9 cellular contexts compared by ENCODE assay signal in genomic region chr7:50331564-50332208, GRCh38. TPM values are rescaled to one million over a fixed set of nuclear protein-coding genes. Genes with fewer than 3 reads are reported as not detected.
A peak's percentile ranks its signal among the peaks of the same experiment; 100 is the strongest.
DNase-seq lines count a peak whose midpoint lies in the region; ATAC-seq, FAIRE-seq and TF ChIP-seq lines count a peak whose summit lies in the region.
"Had no signal": no experiment of that assay in that cellular context is flagged by ENCODE, and none has a peak within 500 bp of the region (broad histone marks: within the 10 kb centered on the region; RNA-seq: fewer than 3 reads in every experiment).

No MANE protein-coding gene starts in this region.

- TF ChIP-seq CTCF in upper lobe of left lung (IDR thresholded peaks at IDR 0.05): no peak

- TF ChIP-seq POLR2A in H54 (IDR thresholded peaks at IDR 0.05; ENCODE audit: low read depth, low read length) (no peak), upper lobe of left lung (IDR thresholded peaks at IDR 0.05) (no peak)

- H3K27ac ChIP-seq in upper lobe of left lung: peak overlapping the region in 2 of 4 donors; percentile 31 to 56

- peaks cover 64% of the 10 kb centered on the region for H3K4me1 Mint-ChIP-seq in activated T-cell treated with anti-CD3 and anti-CD28 coated beads, Interleukin-2, amount 50 U/mL, for 72 hours (ENCODE audit: low read depth)

- 28 to 44% methylated on average over 2 of the region's 2 CpGs for WGBS in upper lobe of left lung, 2 donors

- H3K9me3 Mint-ChIP-seq in activated T-cell treated with anti-CD3 and anti-CD28 coated beads, Interleukin-2, amount 50 U/mL, for 72 hours: no peaks in the 10 kb centered on the region

- no peaks in the 10 kb centered on the region for H3K27me3 ChIP-seq in upper lobe of left lung

- H3K4me3 ChIP-seq in upper lobe of left lung: no peak overlapping the region

- H3K4me1 ChIP-seq in upper lobe of left lung: peaks cover 6 to 31% (median 23%) of the 10 kb centered on the region in 4 donors

- no peak for FAIRE-seq in H54 (lab: Jason Lieb, UNC)

- H3K27me3 Mint-ChIP-seq in activated T-cell treated with anti-CD3 and anti-CD28 coated beads, Interleukin-2, amount 50 U/mL, for 72 hours (ENCODE audit: low read depth): no peaks in the 10 kb centered on the region

- H3K36me3 Mint-ChIP-seq in activated T-cell treated with anti-CD3 and anti-CD28 coated beads, Interleukin-2, amount 50 U/mL, for 72 hours (ENCODE audit: insufficient read depth in 2 of 2): peaks cover 15 to 46% of the 10 kb centered on the region in 2 donors

- H3K9me3 ChIP-seq in upper lobe of left lung: no peaks in the 10 kb centered on the region

- H3K27ac Mint-ChIP-seq in activated T-cell treated with anti-CD3 and anti-CD28 coated beads, Interleukin-2, amount 50 U/mL, for 72 hours: peak overlapping the region; percentile 98

- no peak overlapping the region for H3K4me3 Mint-ChIP-seq in activated T-cell treated with anti-CD3 and anti-CD28 coated beads, Interleukin-2, amount 50 U/mL, for 72 hours

- peak; percentile 58 for DNase-seq in stimulated activated CD4-positive, alpha-beta T cell treated with anti-CD3 and anti-CD28 coated beads, Interleukin-4, amount 100 ng/mL, for 24 hours
- DNase-seq in stimulated activated CD4-positive, alpha-beta T cell treated with anti-CD3 and anti-CD28 coated beads, Interleukin-4, amount 100 ng/mL, for 1 hour: no peak
- peak in 1 of 2 donors; percentile 68 for DNase-seq in activated T-cell treated with anti-CD3 and anti-CD28 coated beads, Interleukin-2, amount 50 U/mL, for 72 hours
- DNase-seq in AG08396 (ENCODE audit: low spot score) (no peak), H54 (ENCODE audit: insufficient read length, low spot score) (no peak), upper lobe of left lung (no peak), SHP77 treated with DMSO at 0.1 percent for 48 hours (lab: John Stamatoyannopoulos, UW) (no peak)
- DNase-seq: NCI-H226 had no signal

- no peaks in the 10 kb centered on the region for H3K36me3 ChIP-seq in upper lobe of left lung

- no peak for TF ChIP-seq EP300 in upper lobe of left lung (IDR thresholded peaks at IDR 0.05)

- ATAC-seq in HG03025 (IDR thresholded peaks at IDR 0.05; ENCODE audit: low FRiP score, unreplicated experiment) (peak; percentile 67), upper lobe of left lung (ENCODE audit: low FRiP score in 2 of 2) (no peak)
- peak; percentile 74 to 82 for ATAC-seq in activated T-cell treated with anti-CD3 and anti-CD28 coated beads, Interleukin-2, amount 50 U/mL, for 72 hours (replicated peaks in 1 of 2)

RNA-seq across cellular contexts. Expression of gene IKZF1, which starts 27.2 kb away (rescaled TPM):
- total RNA-seq in activated T-cell treated with anti-CD3 and anti-CD28 coated beads, Interleukin-2, amount 50 U/mL, for 72 hours: 100 to 1,000 TPM; 427 to 504 TPM
- total RNA-seq in upper lobe of left lung: 10 to 100 TPM; 33.8 to 65.1 (median 49.8) TPM

Comparison
In these comparisons a context has a peak if more than half of its experiments do, and no peak if none do; other contexts are left out.
1. ATAC-seq: peak in HG03025 (single experiment) and activated T-cell treated with anti-CD3 and anti-CD28 coated beads, Interleukin-2, amount 50 U/mL, for 72 hours (2 of 2); none in upper lobe of left lung (0 of 2).
2. RNA of gene IKZF1, which starts 27.2 kb away (total RNA-seq): 427 to 504 TPM in activated T-cell treated with anti-CD3 and anti-CD28 coated beads, Interleukin-2, amount 50 U/mL, for 72 hours; 33.8 to 65.1 TPM in upper lobe of left lung; every median in the first group is over 4 times any median in the second.